30 cellular contexts compared by ENCODE assay signal in the genomic region with DNA sequence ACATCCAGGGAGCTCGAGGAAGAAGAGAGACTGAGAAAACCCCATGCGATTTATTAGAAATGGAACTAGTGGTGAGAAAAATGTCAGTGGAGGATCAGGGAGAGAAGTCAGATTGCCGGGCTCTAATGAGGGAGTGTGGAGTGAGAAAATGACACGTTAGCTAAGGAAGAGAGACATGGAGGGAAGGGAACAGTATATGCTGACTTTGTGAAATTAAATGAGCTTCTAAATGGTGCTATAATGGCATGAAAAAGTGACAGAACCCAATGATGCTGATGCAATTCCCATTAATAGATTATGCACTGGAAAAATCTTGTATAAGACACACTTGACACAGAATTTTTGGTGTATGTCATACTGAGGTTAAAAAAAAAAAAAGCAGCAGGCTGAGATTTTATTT.
"Had no signal": no experiment of that assay in that cellular context is flagged by ENCODE, and none has a peak within 500 bp of the region (broad histone marks: within the 10 kb centered on the region; RNA-seq: fewer than 3 reads in every experiment).

No MANE protein-coding gene starts in this region.

- H3K36me3 Mint-ChIP-seq: activated CD4-positive, alpha-beta memory T cell treated with anti-CD3 and anti-CD28 coated beads for 36 hours; activated naive CD4-positive, alpha-beta T cell treated with anti-CD3 and anti-CD28 coated beads, Interleukin-2, amount 50 U/mL, for 24 hours; activated naive CD8-positive, alpha-beta T cell treated with anti-CD3 and anti-CD28 coated beads for 36 hours; brain had no signal

- H3K27ac Mint-ChIP-seq: activated CD4-positive, alpha-beta memory T cell treated with anti-CD3 and anti-CD28 coated beads for 36 hours; activated CD4-positive, alpha-beta T cell treated with anti-CD3 and anti-CD28 coated beads for 36 hours; activated CD4-positive, alpha-beta T cell treated with anti-CD3 and anti-CD28 coated beads, Interleukin-2, amount 10 ng/mL, durations not matched to agents 24 days and 14 days; activated CD8-positive, alpha-beta T cell treated with anti-CD3 and anti-CD28 coated beads, Interleukin-2, amount 10 ng/mL, durations not matched to agents 7 days and 5 days; activated naive CD4-positive, alpha-beta T cell treated with anti-CD3 and anti-CD28 coated beads for 36 hours; activated naive CD4-positive, alpha-beta T cell treated with anti-CD3 and anti-CD28 coated beads, Interleukin-2, amount 50 U/mL, for 24 hours; activated naive CD8-positive, alpha-beta T cell treated with anti-CD3 and anti-CD28 coated beads for 36 hours; activated naive CD8-positive, alpha-beta T cell treated with anti-CD3 and anti-CD28 coated beads, Interleukin-2, amount 50 U/mL, for 24 hours; activated T-helper 17 cell treated with anti-CD3 and anti-CD28 coated beads, Interleukin-2, amount 50 U/mL, for 72 hours; brain; endodermal cell had no signal

- H3K4me3 ChIP-seq: adrenal gland, coronary artery, dorsolateral prefrontal cortex, esophagus muscularis mucosa, gastrocnemius medialis, heart left ventricle had no signal

- H3K9me3 ChIP-seq: adrenal gland, esophagus muscularis mucosa, gastrocnemius medialis, heart left ventricle had no signal

- H3K27me3 Mint-ChIP-seq: activated naive CD4-positive, alpha-beta T cell treated with anti-CD3 and anti-CD28 coated beads, Interleukin-2, amount 50 U/mL, for 24 hours; brain had no signal

- H3K27ac ChIP-seq: adrenal gland, coronary artery, esophagus muscularis mucosa, foreskin keratinocyte, gastrocnemius medialis, heart left ventricle had no signal

- H3K9me3 Mint-ChIP-seq: activated CD4-positive, alpha-beta memory T cell treated with anti-CD3 and anti-CD28 coated beads for 36 hours; activated CD4-positive, alpha-beta T cell treated with anti-CD3 and anti-CD28 coated beads, Interleukin-2, amount 10 ng/mL, durations not matched to agents 24 days and 14 days; activated naive CD4-positive, alpha-beta T cell treated with anti-CD3 and anti-CD28 coated beads for 36 hours; activated naive CD4-positive, alpha-beta T cell treated with anti-CD3 and anti-CD28 coated beads, Interleukin-2, amount 50 U/mL, for 24 hours; activated naive CD8-positive, alpha-beta T cell treated with anti-CD3 and anti-CD28 coated beads for 36 hours; activated naive CD8-positive, alpha-beta T cell treated with anti-CD3 and anti-CD28 coated beads, Interleukin-2, amount 50 U/mL, for 24 hours; activated T-cell treated with anti-CD3 and anti-CD28 coated beads, Interleukin-2, amount 50 U/mL, for 4 hours; activated T-helper 17 cell treated with anti-CD3 and anti-CD28 coated beads, Interleukin-2, amount 50 U/mL, for 72 hours; central memory CD8-positive, alpha-beta T cell; dendritic cell treated with granulocyte-macrophage colony-stimulating factor and Interleukin-4, amounts not matched to agents 40 ng/mL and 50 ng/mL, for 4 days; endodermal cell had no signal

- ATAC-seq: activated CD4-positive, alpha-beta T cell treated with anti-CD3 and anti-CD28 coated beads for 36 hours; activated CD8-positive, alpha-beta T cell treated with anti-CD3 and anti-CD28 coated beads, Interleukin-2, amount 10 ng/mL, durations not matched to agents 7 days and 5 days; activated naive CD8-positive, alpha-beta T cell treated with anti-CD3 and anti-CD28 coated beads, Interleukin-2, amount 50 U/mL, for 24 hours; activated T-cell treated with anti-CD3 and anti-CD28 coated beads, Interleukin-2, amount 50 U/mL, for 4 hours; activated T-helper 17 cell treated with anti-CD3 and anti-CD28 coated beads, Interleukin-2, amount 50 U/mL, for 72 hours; foreskin keratinocyte; heart left ventricle had no signal

- H3K4me3 Mint-ChIP-seq: activated CD4-positive, alpha-beta memory T cell treated with anti-CD3 and anti-CD28 coated beads for 36 hours; activated CD4-positive, alpha-beta T cell treated with anti-CD3 and anti-CD28 coated beads for 36 hours; activated CD4-positive, alpha-beta T cell treated with anti-CD3 and anti-CD28 coated beads, Interleukin-2, amount 10 ng/mL, durations not matched to agents 24 days and 14 days; activated CD8-positive, alpha-beta T cell treated with anti-CD3 and anti-CD28 coated beads, Interleukin-2, amount 10 ng/mL, durations not matched to agents 7 days and 5 days; activated naive CD4-positive, alpha-beta T cell treated with anti-CD3 and anti-CD28 coated beads for 36 hours; activated naive CD4-positive, alpha-beta T cell treated with anti-CD3 and anti-CD28 coated beads, Interleukin-2, amount 50 U/mL, for 24 hours; activated naive CD8-positive, alpha-beta T cell treated with anti-CD3 and anti-CD28 coated beads for 36 hours; activated naive CD8-positive, alpha-beta T cell treated with anti-CD3 and anti-CD28 coated beads, Interleukin-2, amount 50 U/mL, for 24 hours; activated T-cell treated with anti-CD3 and anti-CD28 coated beads, Interleukin-2, amount 50 U/mL, for 4 hours; activated T-helper 17 cell treated with anti-CD3 and anti-CD28 coated beads, Interleukin-2, amount 50 U/mL, for 72 hours; brain; central memory CD8-positive, alpha-beta T cell; dendritic cell treated with granulocyte-macrophage colony-stimulating factor and Interleukin-4, amounts not matched to agents 40 ng/mL and 50 ng/mL, for 4 days; endodermal cell had no signal

- H3K27me3 ChIP-seq: adrenal gland, esophagus muscularis mucosa, foreskin keratinocyte had no signal

- H3K36me3 ChIP-seq: adrenal gland, esophagus muscularis mucosa, gastrocnemius medialis, heart left ventricle had no signal

- DNase-seq: activated CD4-positive, alpha-beta memory T cell treated with anti-CD3 and anti-CD28 coated beads for 36 hours; activated CD4-positive, alpha-beta T cell treated with anti-CD3 and anti-CD28 coated beads for 36 hours; activated CD4-positive, alpha-beta T cell treated with anti-CD3 and anti-CD28 coated beads, Interleukin-2, amount 10 ng/mL, durations not matched to agents 24 days and 14 days; activated CD4-positive, CD25-positive, alpha-beta regulatory T cell; activated CD4-positive, CD25-positive, alpha-beta regulatory T cell treated with anti-CD3 and anti-CD28 coated beads, Interleukin-2, amount 50 U/mL, for 72 hours; activated CD8-positive, alpha-beta T cell treated with anti-CD3 and anti-CD28 coated beads, Interleukin-2, amount 10 ng/mL, durations not matched to agents 7 days and 5 days; activated effector memory CD4-positive, alpha-beta T cell treated with Interleukin-2 at 50 U/mL for 16 hours; activated gamma-delta T cell treated with Interleukin-2 at 50 U/mL for 16 hours; activated naive CD4-positive, alpha-beta T cell treated with anti-CD3 and anti-CD28 coated beads for 36 hours; activated naive CD8-positive, alpha-beta T cell treated with anti-CD3 and anti-CD28 coated beads for 36 hours; activated naive CD8-positive, alpha-beta T cell treated with anti-CD3 and anti-CD28 coated beads, Interleukin-2, amount 50 U/mL, for 24 hours; activated T-cell treated with anti-CD3 and anti-CD28 coated beads, Interleukin-2, amount 50 U/mL, for 4 hours; amygdala; aorta; dorsolateral prefrontal cortex; effector memory CD4-positive, alpha-beta T cell; erythroblast; heart left ventricle; T-helper 2 cell had no signal
